Comparison of ENCODE assay signal across 19 cellular contexts in the genomic region with DNA sequence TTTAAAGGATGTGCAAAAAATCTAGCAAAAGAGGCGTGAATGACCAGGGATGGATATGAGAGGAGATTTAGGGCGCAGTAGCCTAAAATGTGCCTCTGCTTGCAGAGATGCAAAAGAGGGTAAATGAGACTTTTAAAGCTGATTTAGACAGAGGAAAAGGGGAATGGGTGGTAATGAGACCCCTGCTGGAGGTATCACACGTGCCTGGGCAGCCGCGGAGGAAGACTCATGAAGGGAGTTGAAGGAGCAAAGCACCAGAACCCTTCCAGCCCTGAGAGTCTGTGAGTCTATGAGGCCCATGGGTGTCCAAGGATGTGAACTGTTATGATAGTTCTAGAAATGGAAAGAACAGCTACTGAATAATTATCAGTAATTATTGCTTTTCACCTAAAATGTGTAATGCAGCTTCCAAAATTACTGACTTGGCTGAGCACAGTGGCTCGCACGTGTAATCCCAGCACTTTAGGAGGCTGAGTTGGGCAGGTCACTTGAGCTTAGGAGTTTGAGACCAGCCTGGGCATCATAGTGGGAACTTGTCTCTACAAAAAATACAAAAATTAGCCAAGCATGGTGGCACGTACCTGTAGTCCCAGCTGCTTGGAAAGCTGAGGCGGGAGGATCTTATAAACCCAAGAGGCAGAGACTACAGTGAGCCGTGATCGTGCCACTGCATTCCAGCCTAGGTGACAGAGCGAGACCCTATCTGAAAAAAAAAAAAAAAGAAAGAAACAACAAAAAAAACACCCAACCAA.
"Had no signal": no experiment of that assay in that cellular context is flagged by ENCODE, and none has a peak within 500 bp of the region (broad histone marks: within the 10 kb centered on the region; RNA-seq: fewer than 3 reads in every experiment).

No MANE protein-coding gene starts in this region.

- H3K4me3 Mint-ChIP-seq: naive thymus-derived CD4-positive, alpha-beta T cell; nephron progenitor cell had no signal

- H3K27me3 Mint-ChIP-seq: naive thymus-derived CD4-positive, alpha-beta T cell had no signal

- H3K36me3 ChIP-seq: neutrophil, upper lobe of left lung, uterus had no signal

- ATAC-seq: esophagus mucosa; heart left ventricle; naive thymus-derived CD4-positive, alpha-beta T cell; right cardiac atrium had no signal

- H3K9me3 Mint-ChIP-seq: nephron progenitor cell had no signal

- H3K4me3 ChIP-seq: coronary artery, dorsolateral prefrontal cortex, heart left ventricle, upper lobe of left lung, uterus had no signal

- H3K27me3 ChIP-seq: dorsolateral prefrontal cortex, heart left ventricle, neutrophil, upper lobe of left lung, uterus had no signal

- H3K9me3 ChIP-seq: heart left ventricle, neutrophil, upper lobe of left lung, uterus had no signal

- FAIRE-seq: endometrium, frontal cortex, small intestine had no signal

- H3K27ac ChIP-seq: coronary artery, dorsolateral prefrontal cortex, heart left ventricle, neutrophil, upper lobe of left lung, uterus had no signal

- H3K27ac Mint-ChIP-seq: naive thymus-derived CD4-positive, alpha-beta T cell; nephron progenitor cell had no signal

- DNase-seq: caudate nucleus; dorsolateral prefrontal cortex; effector CD8-positive, alpha-beta T cell; heart left ventricle; hypothalamus; mammary epithelial cell; naive thymus-derived CD4-positive, alpha-beta T cell; nephron progenitor cell; right cardiac atrium; small intestine; stimulated activated CD4-positive, alpha-beta T cell treated with anti-CD3 and anti-CD28 coated beads, Interleukin-12 subunit alpha, Interleukin-12 subunit beta, amount 100 ng/mL, for 4 hours; stimulated activated naive CD4-positive, alpha-beta T cell; upper lobe of left lung; uterus had no signal

- H3K4me1 ChIP-seq: upper lobe of left lung, uterus had no signal
